Comparison of ENCODE assay signal across 15 cellular contexts in genomic region chr18:21196426-21196825, GRCh38. TPM values are rescaled to one million over a fixed set of nuclear protein-coding genes. Genes with fewer than 3 reads are reported as not detected.
A peak's percentile ranks its signal among the peaks of the same experiment; 100 is the strongest.
DNase-seq lines count a peak whose midpoint lies in the region; ATAC-seq and TF ChIP-seq lines count a peak whose summit lies in the region.
"Had no signal": no experiment of that assay in that cellular context is flagged by ENCODE, and none has a peak within 500 bp of the region (broad histone marks: within the 10 kb centered on the region; RNA-seq: fewer than 3 reads in every experiment).

No MANE protein-coding gene starts in this region.

- H3K36me3 Mint-ChIP-seq in activated naive CD8-positive, alpha-beta T cell treated with anti-CD3 and anti-CD28 coated beads for 36 hours, result no peaks in the 10 kb centered on the region
- H3K36me3 Mint-ChIP-seq in MCF 10A (ENCODE audit: insufficient read depth, unreplicated experiment), result no peaks in the 10 kb centered on the region
- H3K36me3 Mint-ChIP-seq: IgD-negative memory B cell had no signal

- no peak overlapping the region for H3K9ac ChIP-seq in smooth muscle cell (ENCODE audit: low read depth)
- H3K9ac ChIP-seq: GM23248 had no signal

- H3K27ac ChIP-seq in smooth muscle cell (ENCODE audit: low read depth), result no peak overlapping the region
- H3K27ac ChIP-seq: C4-2B, GM23248 had no signal

- intact Hi-C loops in MCF 10A (cut with micrococcal nuclease), result loop anchor here (10.0 kb wide), 2 partner anchors 408 to 658 kb away; partner anchors contain the start of gene ESCO1

- H3K4me2 ChIP-seq in smooth muscle cell, result no peak overlapping the region

- H3K4me1 Mint-ChIP-seq in activated naive CD8-positive, alpha-beta T cell treated with anti-CD3 and anti-CD28 coated beads for 36 hours, result no peaks in the 10 kb centered on the region
- peaks cover 4% of the 10 kb centered on the region for H3K4me1 Mint-ChIP-seq in MCF 10A (ENCODE audit: insufficient read depth, unreplicated experiment)
- H3K4me1 Mint-ChIP-seq: IgD-negative memory B cell had no signal

- peak overlapping the region; percentile 2 for H2AFZ ChIP-seq in smooth muscle cell (ENCODE audit: low read depth)
- H2AFZ ChIP-seq: GM23248 had no signal

- CTCF ChIA-PET in MCF 10A (lab: Yijun Ruan, JAX), result interaction anchor here (0.6 to 10.2 kb wide), 7 partner anchors 9 to 574 kb away, joined by 3 to 192 read pairs (median 4); no protein-coding TSS in a partner anchor

- BruUV-seq in MCF 10A (replicated peaks; lab: Mats Ljungman, UMichigan), result no TSS peak

- no peaks in the 10 kb centered on the region for H3K79me2 ChIP-seq in smooth muscle cell (ENCODE audit: low read depth)

- peaks cover 6% of the 10 kb centered on the region for H3K4me1 ChIP-seq in smooth muscle cell (ENCODE audit: low read depth)
- H3K4me1 ChIP-seq: Caco-2 had no signal

- H3K4me3 Mint-ChIP-seq in activated naive CD8-positive, alpha-beta T cell treated with anti-CD3 and anti-CD28 coated beads for 36 hours, result no peak overlapping the region
- H3K4me3 Mint-ChIP-seq in MCF 10A (ENCODE audit: unreplicated experiment), result no peak overlapping the region
- H3K4me3 Mint-ChIP-seq: CD4-positive, alpha-beta T cell; HFFc6; IgD-negative memory B cell had no signal

- no peaks in the 10 kb centered on the region for H3F3A ChIP-seq in smooth muscle cell (ENCODE audit: low read depth)

- no peaks in the 10 kb centered on the region for H3K9me3 ChIP-seq in smooth muscle cell (replicated peaks; ENCODE audit: low read depth)
- H3K9me3 ChIP-seq: Caco-2 had no signal

- ATAC-seq in SK-N-SH treated with all-trans-retinoic acid at 6 μM for 48 hours, result no peak

- WGBS in smooth muscle cell (ENCODE audit: low lambda C conversion rate), result 81% methylated on average over 1 of the region's 1 CpG

- no peaks in the 10 kb centered on the region for H4K20me1 ChIP-seq in smooth muscle cell (ENCODE audit: low read depth)

- H3K36me3 ChIP-seq in smooth muscle cell (ENCODE audit: low read depth), result no peaks in the 10 kb centered on the region

- POLR2A ChIA-PET in MCF 10A (lab: Yijun Ruan, JAX), result interaction anchor here (1.2 to 2.0 kb wide), 2 partner anchors 246 to 404 kb away, joined by 3 to 11 read pairs; partner anchors contain the start of gene ESCO1

- DNase-seq in M059J (ENCODE audit: low read depth) (peak; percentile 37), astrocyte of the hippocampus (ENCODE audit: low read depth, low spot score) (peak; percentile 74), myocyte (ENCODE audit: low read depth) (peak; percentile 55), smooth muscle cell (lab: John Stamatoyannopoulos, UW; ENCODE audit: unreplicated experiment) (no peak), MCF 10A (ENCODE audit: unreplicated experiment) (no peak)
- DNase-seq in activated naive CD8-positive, alpha-beta T cell treated with anti-CD3 and anti-CD28 coated beads for 36 hours, result no peak
- DNase-seq: AML-193; Caco-2; CD4-positive, alpha-beta T cell; GM23248; HCEC 1CT; HFFc6 had no signal

- TF ChIP-seq CTCF in smooth muscle cell (IDR thresholded peaks at IDR 0.05; ENCODE audit: borderline replicate concordance, insufficient read depth, poor library complexity, severe bottlenecking) (no peak), MCF 10A (IDR thresholded peaks at IDR 0.05; ENCODE audit: unreplicated experiment) (no peak)

- H3K9me3 Mint-ChIP-seq in activated naive CD8-positive, alpha-beta T cell treated with anti-CD3 and anti-CD28 coated beads for 36 hours, result no peaks in the 10 kb centered on the region
- no peaks in the 10 kb centered on the region for H3K9me3 Mint-ChIP-seq in MCF 10A (ENCODE audit: unreplicated experiment)
- H3K9me3 Mint-ChIP-seq: CD4-positive, alpha-beta T cell; HFFc6; IgD-negative memory B cell had no signal

- H3K4me3 ChIP-seq in smooth muscle cell, result no peak overlapping the region
- H3K4me3 ChIP-seq: GM23248 had no signal

- no peak overlapping the region for H3K27ac Mint-ChIP-seq in activated naive CD8-positive, alpha-beta T cell treated with anti-CD3 and anti-CD28 coated beads for 36 hours
- no peak overlapping the region for H3K27ac Mint-ChIP-seq in MCF 10A (ENCODE audit: low read depth, unreplicated experiment)
- H3K27ac Mint-ChIP-seq: CD4-positive, alpha-beta T cell; HFFc6; IgD-negative memory B cell had no signal

- H3K27me3 Mint-ChIP-seq in activated naive CD8-positive, alpha-beta T cell treated with anti-CD3 and anti-CD28 coated beads for 36 hours, result peaks cover 30% of the 10 kb centered on the region
- peaks cover 24% of the 10 kb centered on the region for H3K27me3 Mint-ChIP-seq in MCF 10A (ENCODE audit: insufficient read depth, unreplicated experiment)

- H3K27me3 ChIP-seq in smooth muscle cell (ENCODE audit: low read depth), result no peaks in the 10 kb centered on the region

TF ChIP-seq in SK-N-SH treated with all-trans-retinoic acid at 6 μM for 48 hours, 23 proteins besides CTCF, POLR2A, EP300 and RAD21:
- TF ChIP-seq ZNF565 (CRISPR knock-in tag; conservative IDR thresholded peaks at IDR 0.05; ENCODE audit: low read depth) (no peak), GLIS3 (CRISPR knock-in tag; IDR thresholded peaks at IDR 0.05) (no peak), POU6F1 (CRISPR knock-in tag; IDR thresholded peaks at IDR 0.05; ENCODE audit: borderline replicate concordance, low read depth) (no peak), OSR1 (CRISPR knock-in tag; IDR thresholded peaks at IDR 0.05) (no peak), ZNF70 (CRISPR knock-in tag; IDR thresholded peaks at IDR 0.05) (no peak), RARB (CRISPR knock-in tag; IDR thresholded peaks at IDR 0.05) (no peak), ZNF8 (CRISPR knock-in tag; IDR thresholded peaks at IDR 0.05) (no peak)
- TF ChIP-seq, protein P1, sequence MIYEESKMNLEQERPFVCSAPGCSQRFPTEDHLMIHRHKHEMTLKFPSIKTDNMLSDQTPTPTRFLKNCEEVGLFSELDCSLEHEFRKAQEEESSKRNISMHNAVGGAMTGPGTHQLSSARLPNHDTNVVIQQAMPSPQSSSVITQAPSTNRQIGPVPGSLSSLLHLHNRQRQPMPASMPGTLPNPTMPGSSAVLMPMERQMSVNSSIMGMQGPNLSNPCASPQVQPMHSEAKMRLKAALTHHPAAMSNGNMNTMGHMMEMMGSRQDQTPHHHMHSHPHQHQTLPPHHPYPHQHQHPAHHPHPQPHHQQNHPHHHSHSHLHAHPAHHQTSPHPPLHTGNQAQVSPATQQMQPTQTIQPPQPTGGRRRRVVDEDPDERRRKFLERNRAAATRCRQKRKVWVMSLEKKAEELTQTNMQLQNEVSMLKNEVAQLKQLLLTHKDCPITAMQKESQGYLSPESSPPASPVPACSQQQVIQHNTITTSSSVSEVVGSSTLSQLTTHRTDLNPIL (CRISPR knock-in tag; IDR thresholded peaks at IDR 0.05; ENCODE audit: low read depth), result no peak
- TF ChIP-seq, protein P2, sequence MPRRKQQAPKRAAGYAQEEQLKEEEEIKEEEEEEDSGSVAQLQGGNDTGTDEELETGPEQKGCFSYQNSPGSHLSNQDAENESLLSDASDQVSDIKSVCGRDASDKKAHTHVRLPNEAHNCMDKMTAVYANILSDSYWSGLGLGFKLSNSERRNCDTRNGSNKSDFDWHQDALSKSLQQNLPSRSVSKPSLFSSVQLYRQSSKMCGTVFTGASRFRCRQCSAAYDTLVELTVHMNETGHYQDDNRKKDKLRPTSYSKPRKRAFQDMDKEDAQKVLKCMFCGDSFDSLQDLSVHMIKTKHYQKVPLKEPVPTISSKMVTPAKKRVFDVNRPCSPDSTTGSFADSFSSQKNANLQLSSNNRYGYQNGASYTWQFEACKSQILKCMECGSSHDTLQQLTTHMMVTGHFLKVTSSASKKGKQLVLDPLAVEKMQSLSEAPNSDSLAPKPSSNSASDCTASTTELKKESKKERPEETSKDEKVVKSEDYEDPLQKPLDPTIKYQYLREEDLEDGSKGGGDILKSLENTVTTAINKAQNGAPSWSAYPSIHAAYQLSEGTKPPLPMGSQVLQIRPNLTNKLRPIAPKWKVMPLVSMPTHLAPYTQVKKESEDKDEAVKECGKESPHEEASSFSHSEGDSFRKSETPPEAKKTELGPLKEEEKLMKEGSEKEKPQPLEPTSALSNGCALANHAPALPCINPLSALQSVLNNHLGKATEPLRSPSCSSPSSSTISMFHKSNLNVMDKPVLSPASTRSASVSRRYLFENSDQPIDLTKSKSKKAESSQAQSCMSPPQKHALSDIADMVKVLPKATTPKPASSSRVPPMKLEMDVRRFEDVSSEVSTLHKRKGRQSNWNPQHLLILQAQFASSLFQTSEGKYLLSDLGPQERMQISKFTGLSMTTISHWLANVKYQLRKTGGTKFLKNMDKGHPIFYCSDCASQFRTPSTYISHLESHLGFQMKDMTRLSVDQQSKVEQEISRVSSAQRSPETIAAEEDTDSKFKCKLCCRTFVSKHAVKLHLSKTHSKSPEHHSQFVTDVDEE (CRISPR knock-in tag; IDR thresholded peaks at IDR 0.05), result no peak

RNA-seq across cellular contexts. Expression of gene GREB1L, which starts 45.6 kb away (rescaled TPM):
- total RNA-seq in M059J (2014; rRNA removed; shearing (Covaris generic)), result 3.9 and 8.9 TPM in 2 replicates
- 8.0 and 8.8 TPM in 2 replicates for total RNA-seq in myocyte
- 6.8 TPM for polyA plus RNA-seq in myocyte (2012)
- 15.3 and 18.1 TPM in 2 replicates for total RNA-seq in smooth muscle cell
- polyA plus RNA-seq in smooth muscle cell, result 2.8 and 4.0 TPM in 2 replicates
- not detected for total RNA-seq in activated naive CD8-positive, alpha-beta T cell treated with anti-CD3 and anti-CD28 coated beads for 36 hours
- total RNA-seq in MCF 10A (2022), result 9.4 and 11.0 TPM in 2 replicates
- total RNA-seq: CD4-positive, alpha-beta T cell had no signal

Comparison
In these comparisons a context has a peak if more than half of its experiments do, and no peak if none do; other contexts are left out.
1. DNase-seq: peak in M059J (single experiment), astrocyte of the hippocampus (single experiment) and myocyte (single experiment); none in smooth muscle cell (single experiment), activated naive CD8-positive, alpha-beta T cell treated with anti-CD3 and anti-CD28 coated beads for 36 hours (single experiment) and MCF 10A (single experiment).